ENCODE assay signal across 8 cellular contexts in genomic region chr12:54759751-54760150, GRCh38.
DNase-seq lines count a peak whose midpoint lies in the region; FAIRE-seq and TF ChIP-seq lines count a peak whose summit lies in the region.

No MANE protein-coding gene starts in this region.

- H2AK5ac ChIP-seq in mesendoderm (ENCODE audit: low read length), result no peak overlapping the region

- H3K9me3 Mint-ChIP-seq in activated CD4-positive, alpha-beta T cell treated with anti-CD3 and anti-CD28 coated beads, Interleukin-2, amount 10 ng/mL, durations not matched to agents 7 days and 5 days, result peaks cover 16% of the 10 kb centered on the region

- H3K4me2 ChIP-seq in mesendoderm (ENCODE audit: low read length), result no peak overlapping the region

- H3K4ac ChIP-seq in mesendoderm (ENCODE audit: low read depth, low read length), result no peak overlapping the region

- no peak overlapping the region for H3K18ac ChIP-seq in mesendoderm (ENCODE audit: low read length)

- no CpG with 5 or more reads among the region's 1 CpG for WGBS in mesendoderm (ENCODE audit: extremely low coverage, insufficient coverage, low lambda C conversion rate)

- TF ChIP-seq CTCF in LNCAP (IDR thresholded peaks at IDR 0.05) (peak; percentile 72), ascending aorta (IDR thresholded peaks at IDR 0.05) (no peak)

- no peak overlapping the region for H3K27ac Mint-ChIP-seq in activated CD4-positive, alpha-beta T cell treated with anti-CD3 and anti-CD28 coated beads, Interleukin-2, amount 10 ng/mL, durations not matched to agents 7 days and 5 days

- no peak overlapping the region for H2BK5ac ChIP-seq in mesendoderm (ENCODE audit: low read length)

- H3K36me3 ChIP-seq in mesendoderm (ENCODE audit: control insufficient read depth, insufficient read depth, low read length) (no peaks in the 10 kb centered on the region), ascending aorta (no peaks in the 10 kb centered on the region)

- H3K4me3 Mint-ChIP-seq in activated CD4-positive, alpha-beta T cell treated with anti-CD3 and anti-CD28 coated beads, Interleukin-2, amount 10 ng/mL, durations not matched to agents 7 days and 5 days, result no peak overlapping the region

- peak; percentile 29 for DNase-seq in activated CD4-positive, alpha-beta T cell treated with anti-CD3 and anti-CD28 coated beads, Interleukin-2, amount 10 ng/mL, durations not matched to agents 7 days and 5 days
- DNase-seq in activated CD4-positive, alpha-beta T cell treated with anti-CD3 and anti-CD28 coated beads, Interleukin-2, amount 50 U/mL, for 48 hours, result no peak
- DNase-seq in mesendoderm, result peak; percentile 91
- DNase-seq in cortex of kidney (lab: John Stamatoyannopoulos, UW), result no peak
- no peak for DNase-seq in ascending aorta (ENCODE audit: low spot score in 2 of 2)
- DNase-seq in frontal cortex (ENCODE audit: low spot score in 2 of 2), result no peak

- H3K79me2 ChIP-seq in mesendoderm (ENCODE audit: control insufficient read depth, insufficient read depth, low read length), result no peaks in the 10 kb centered on the region

- H3K9me3 ChIP-seq in ascending aorta, result no peaks in the 10 kb centered on the region

- no peaks in the 10 kb centered on the region for H3K79me1 ChIP-seq in mesendoderm (ENCODE audit: low read length)

- no peak overlapping the region for H2BK15ac ChIP-seq in mesendoderm (replicated peaks; ENCODE audit: low read depth)

- H3K27me3 Mint-ChIP-seq in activated CD4-positive, alpha-beta T cell treated with anti-CD3 and anti-CD28 coated beads, Interleukin-2, amount 10 ng/mL, durations not matched to agents 7 days and 5 days, result peaks cover 18% of the 10 kb centered on the region

- peak; percentile 11 for FAIRE-seq in TTC549 (lab: Jason Lieb, UNC)
- no peak for FAIRE-seq in frontal cortex (lab: Jason Lieb, UNC)

- no peak overlapping the region for H3K4me3 ChIP-seq in mesendoderm (ENCODE audit: low read length)
- no peak overlapping the region for H3K4me3 ChIP-seq in ascending aorta

- H3K9ac ChIP-seq in mesendoderm (ENCODE audit: low read length), result no peak overlapping the region

- H3K4me1 ChIP-seq in mesendoderm (ENCODE audit: control insufficient read depth, low read depth, low read length) (no peaks in the 10 kb centered on the region), ascending aorta (no peaks in the 10 kb centered on the region)

- H3K27me3 ChIP-seq in mesendoderm (ENCODE audit: insufficient read depth, low read length, poor library complexity) (no peaks in the 10 kb centered on the region), ascending aorta (no peaks in the 10 kb centered on the region)

- no peak overlapping the region for H3K23ac ChIP-seq in mesendoderm (ENCODE audit: low read length)

- intact Hi-C loops in ascending aorta (cut with DNase I), result no loop called here

- H3K4me1 Mint-ChIP-seq in activated CD4-positive, alpha-beta T cell treated with anti-CD3 and anti-CD28 coated beads, Interleukin-2, amount 10 ng/mL, durations not matched to agents 7 days and 5 days, result peaks cover 7% of the 10 kb centered on the region

- H3K56ac ChIP-seq in mesendoderm (ENCODE audit: low read length), result no peak overlapping the region

- CTCF ChIA-PET in activated CD4-positive, alpha-beta T cell treated with anti-CD3 and anti-CD28 coated beads, Interleukin-2, amount 10 ng/mL, durations not matched to agents 7 days and 5 days (lab: Charles Lee), result interaction anchor here (0.6 to 3.3 kb wide), 5 partner anchors 10 to 312 kb away, joined by 3 to 11 read pairs (median 10); no protein-coding TSS in a partner anchor

- H4K8ac ChIP-seq in mesendoderm (ENCODE audit: low read depth, low read length), result no peak overlapping the region

- H2BK120ac ChIP-seq in mesendoderm (ENCODE audit: low read depth, low read length), result no peak overlapping the region

- H3K27ac ChIP-seq in mesendoderm (ENCODE audit: low read depth, low read length) (no peak overlapping the region), ascending aorta (no peak overlapping the region)

- H3K36me3 Mint-ChIP-seq in activated CD4-positive, alpha-beta T cell treated with anti-CD3 and anti-CD28 coated beads, Interleukin-2, amount 10 ng/mL, durations not matched to agents 7 days and 5 days (ENCODE audit: low read depth), result peaks cover 11% of the 10 kb centered on the region

- POLR2A ChIA-PET in activated CD4-positive, alpha-beta T cell treated with anti-CD3 and anti-CD28 coated beads, Interleukin-2, amount 10 ng/mL, durations not matched to agents 7 days and 5 days (lab: Charles Lee), result no interaction called here

- H4K5ac ChIP-seq in mesendoderm (ENCODE audit: low read length), result no peak overlapping the region

Comparison
In these comparisons a context has a peak if more than half of its experiments do, and no peak if none do; other contexts are left out.
1. DNase-seq: peak in activated CD4-positive, alpha-beta T cell treated with anti-CD3 and anti-CD28 coated beads, Interleukin-2, amount 10 ng/mL, durations not matched to agents 7 days and 5 days (single experiment) and mesendoderm (single experiment); none in activated CD4-positive, alpha-beta T cell treated with anti-CD3 and anti-CD28 coated beads, Interleukin-2, amount 50 U/mL, for 48 hours (0 of 2), cortex of kidney (single experiment), ascending aorta (0 of 2) and frontal cortex (0 of 2).